In the genomic region with DNA sequence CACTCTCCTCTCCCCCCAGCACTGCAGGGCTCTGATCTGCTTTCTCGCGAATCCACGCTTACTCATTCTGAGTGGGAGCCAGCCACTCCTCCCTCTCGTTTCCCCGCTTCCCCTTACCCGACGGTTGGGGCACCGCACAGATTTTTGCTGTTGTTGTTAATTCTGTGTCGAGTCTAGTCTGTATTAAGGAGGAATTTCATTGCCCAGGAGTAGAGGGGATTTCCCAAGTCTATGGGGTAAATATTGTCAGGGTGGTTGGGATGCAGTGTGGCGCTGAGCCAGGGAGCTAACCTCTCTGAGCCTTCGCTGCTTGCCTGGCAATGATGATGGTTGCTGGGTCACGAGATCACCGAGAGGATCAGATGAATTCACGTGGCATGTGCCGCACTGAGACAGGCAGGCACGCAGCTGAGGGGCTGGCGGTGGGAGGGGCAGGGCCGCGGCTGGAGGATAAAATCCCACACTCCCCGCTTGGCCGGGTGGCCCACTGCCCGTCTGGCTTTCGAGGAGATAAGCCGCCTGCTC, we compare ENCODE assay signal across 9 cellular contexts. TPM values are rescaled to one million over a fixed set of nuclear protein-coding genes. Genes with fewer than 3 reads are reported as not detected.
DNase-seq lines count a peak whose midpoint lies in the region; ATAC-seq, FAIRE-seq and TF ChIP-seq lines count a peak whose summit lies in the region.
"Had no signal": no experiment of that assay in that cellular context is flagged by ENCODE, and none has a peak within 500 bp of the region (broad histone marks: within the 10 kb centered on the region; RNA-seq: fewer than 3 reads in every experiment).

No MANE protein-coding gene starts in this region.

- H3K4me3 Mint-ChIP-seq in nephron progenitor cell: no peak overlapping the region
- H3K4me3 Mint-ChIP-seq: activated B cell treated with CpG ODN at 0.5 μM for 24 hours had no signal

- intact Hi-C loops in sciatic nerve (cut with DNase I): no loop called here

- H3K27me3 Mint-ChIP-seq in nephron progenitor cell (ENCODE audit: low read depth, poor library complexity): no peaks in the 10 kb centered on the region
- H3K27me3 Mint-ChIP-seq: activated B cell treated with CpG ODN at 0.5 μM for 24 hours had no signal

- FAIRE-seq in D721Med (lab: Jason Lieb, UNC): peak; percentile 16

- peaks cover 15% of the 10 kb centered on the region for H3K36me3 Mint-ChIP-seq in nephron progenitor cell (ENCODE audit: low read depth)

- no peak for DNase-seq in D721Med (ENCODE audit: insufficient read length, low spot score)
- DNase-seq in SK-N-DZ (ENCODE audit: low spot score): peak; percentile 75
- peak; percentile 49 for DNase-seq in fibroblast of the conjunctiva (ENCODE audit: low read depth)
- no peak for DNase-seq in sciatic nerve (ENCODE audit: low spot score)
- DNase-seq in nephron progenitor cell: no peak
- DNase-seq in NCI-H1436 treated with DMSO at 0.1 percent for 48 hours (lab: John Stamatoyannopoulos, UW): no peak
- DNase-seq: activated B cell treated with CpG ODN at 0.5 μM for 24 hours had no signal

- H3K27ac Mint-ChIP-seq in nephron progenitor cell: no peak overlapping the region
- H3K27ac Mint-ChIP-seq: activated B cell treated with CpG ODN at 0.5 μM for 24 hours had no signal

- peak; percentile 14 for ATAC-seq in sciatic nerve
- ATAC-seq in GM19467 (IDR thresholded peaks at IDR 0.05; ENCODE audit: unreplicated experiment): no peak
- ATAC-seq in HG03196 (IDR thresholded peaks at IDR 0.05; ENCODE audit: unreplicated experiment): no peak

- TF ChIP-seq CTCF in D721Med (IDR thresholded peaks at IDR 0.05; ENCODE audit: insufficient read depth, missing control alignments): no peak
- TF ChIP-seq CTCF in nephron progenitor cell (IDR thresholded peaks at IDR 0.05): no peak

- peaks cover 82% of the 10 kb centered on the region for H3K4me1 Mint-ChIP-seq in nephron progenitor cell

- H3K9me3 Mint-ChIP-seq in nephron progenitor cell: no peaks in the 10 kb centered on the region
- H3K9me3 Mint-ChIP-seq: activated B cell treated with CpG ODN at 0.5 μM for 24 hours had no signal

RNA-seq across cellular contexts. Expression of gene NCOR2, which starts 18.5 kb away (rescaled TPM):
- 11.5 and 13.0 TPM in 2 replicates for polyA plus RNA-seq in SK-N-DZ (2014; cell fraction: cytosol; rRNA removed)
- polyA plus RNA-seq in SK-N-DZ (2014; cell fraction: nucleus; rRNA removed): 19.1 and 41.1 TPM in 2 replicates
- total RNA-seq in sciatic nerve: 345 TPM

Comparison
In these comparisons a context has a peak if more than half of its experiments do, and no peak if none do; other contexts are left out.
1. DNase-seq: peak in SK-N-DZ (single experiment) and fibroblast of the conjunctiva (single experiment); none in D721Med (single experiment), sciatic nerve (single experiment), nephron progenitor cell (single experiment) and NCI-H1436 treated with DMSO at 0.1 percent for 48 hours (single experiment).